Comparison of ENCODE assay signal across 11 cellular contexts in genomic region chr14:55028476-55028875, GRCh38. TPM values are rescaled to one million over a fixed set of nuclear protein-coding genes. Genes with fewer than 3 reads are reported as not detected.
DNase-seq lines count a peak whose midpoint lies in the region; ATAC-seq, FAIRE-seq and TF ChIP-seq lines count a peak whose summit lies in the region.
"Had no signal": no experiment of that assay in that cellular context is flagged by ENCODE, and none has a peak within 500 bp of the region (broad histone marks: within the 10 kb centered on the region; RNA-seq: fewer than 3 reads in every experiment).

No MANE protein-coding gene starts in this region.

- H3K27ac Mint-ChIP-seq in endodermal cell = no peak overlapping the region

- no peak for ATAC-seq in psoas muscle

- H3K27me3 Mint-ChIP-seq in endodermal cell (ENCODE audit: insufficient read depth) = no peaks in the 10 kb centered on the region

- POLR2A ChIA-PET in OCI-LY7 (lab: Charles Lee) = interaction anchor here (0.6 to 3.6 kb wide), 4 partner anchors 13 to 87 kb away, joined by 3 to 19 read pairs (median 14); no protein-coding TSS in a partner anchor

- H3K36me3 ChIP-seq in OCI-LY7 (ENCODE audit: insufficient read depth, low read length) = peaks cover 43% of the 10 kb centered on the region
- H3K36me3 ChIP-seq in endodermal cell (ENCODE audit: control insufficient read depth, insufficient read depth, low read length) = peaks cover 21% of the 10 kb centered on the region
- H3K36me3 ChIP-seq in psoas muscle (ENCODE audit: insufficient read depth in 1 of 2, low read depth in 1 of 2) = peaks cover 0 to 5% of the 10 kb centered on the region in 2 donors

- TF ChIP-seq CTCF in OCI-LY7 (conservative IDR thresholded peaks at IDR 0.05; ENCODE audit: low read length) (no peak), endodermal cell (conservative IDR thresholded peaks at IDR 0.05) (no peak), psoas muscle (IDR thresholded peaks at IDR 0.05) (no peak)

- no peaks in the 10 kb centered on the region for H3K9me3 Mint-ChIP-seq in endodermal cell

- intact Hi-C loops in OCI-LY7 (cut with micrococcal nuclease; ENCODE audit: unreplicated experiment) (no loop called here), psoas muscle (cut with DNase I) (no loop called here)

- BruUV-seq in OCI-LY7 (replicated peaks; lab: Mats Ljungman, UMichigan) = no TSS peak

- H3K36me3 Mint-ChIP-seq in endodermal cell (ENCODE audit: low read depth) = peaks cover 16% of the 10 kb centered on the region

- H3K4me2 ChIP-seq in OCI-LY7 (ENCODE audit: low read length) = peak overlapping the region; percentile 91

- H3K9me2 ChIP-seq in OCI-LY7 (ENCODE audit: insufficient read depth, low read length) = no peaks in the 10 kb centered on the region

- peaks cover 91% of the 10 kb centered on the region for H3K79me2 ChIP-seq in OCI-LY7 (ENCODE audit: insufficient read depth, low read depth, low read length)

- CTCF ChIA-PET in OCI-LY7 (lab: Charles Lee; ENCODE audit: unreplicated experiment) = no interaction called here

- H3K4me3 ChIP-seq in OCI-LY7 (ENCODE audit: low read depth, low read length, poor library complexity, severe bottlenecking) (peak overlapping the region; percentile 81), endodermal cell (ENCODE audit: low read length) (peak overlapping the region; percentile 92), psoas muscle (peak overlapping the region; percentile 79)

- H3K9me3 ChIP-seq in OCI-LY7 (ENCODE audit: low read length) (no peaks in the 10 kb centered on the region), endodermal cell (ENCODE audit: control insufficient read depth, low read length) (no peaks in the 10 kb centered on the region), psoas muscle (no peaks in the 10 kb centered on the region)
- H3K9me3 ChIP-seq: neutrophil, upper lobe of left lung had no signal

- peaks cover 55% of the 10 kb centered on the region for H3K4me1 Mint-ChIP-seq in endodermal cell

- DNase-seq in GM19239 (ENCODE audit: insufficient read length, low spot score) (no peak), OCI-LY7 (ENCODE audit: low spot score) (no peak), endodermal cell (no peak), psoas muscle (no peak), nucleus accumbens (lab: John Stamatoyannopoulos, UW) (no peak), DMS114 treated with DMSO at 0.1 percent for 48 hours (lab: John Stamatoyannopoulos, UW; ENCODE audit: unreplicated experiment) (no peak), DMS153 (lab: John Stamatoyannopoulos, UW) (no peak)
- DNase-seq: central memory CD4-positive, alpha-beta T cell; SIG-M5; upper lobe of left lung had no signal

- peak; percentile 23 for FAIRE-seq in GM19239 (lab: Jason Lieb, UNC)

- no peak overlapping the region for H2AFZ ChIP-seq in OCI-LY7 (ENCODE audit: low read length)

- H3K9ac ChIP-seq in endodermal cell (ENCODE audit: extremely low read depth, low read length, poor library complexity, severe bottlenecking) = peak overlapping the region; percentile 89

- H4K20me1 ChIP-seq in OCI-LY7 (ENCODE audit: insufficient read depth, low read length) = peaks cover 21% of the 10 kb centered on the region

- H3K27me3 ChIP-seq in endodermal cell (ENCODE audit: control insufficient read depth, insufficient read depth, low read length, poor library complexity, severe bottlenecking) (no peaks in the 10 kb centered on the region), psoas muscle (ENCODE audit: insufficient read depth in 3 of 3, low read length in 2 of 3) (no peaks in the 10 kb centered on the region)
- H3K27me3 ChIP-seq: neutrophil, upper lobe of left lung had no signal

- WGBS in endodermal cell (ENCODE audit: insufficient coverage in 1 of 2, insufficient read length in 1 of 2), 2 experiments = 66 to 71% methylated on average over 3 to 4 of the region's 4 CpGs
- 59 to 65% (median 59%) methylated on average over 4 of the region's 4 CpGs for WGBS in psoas muscle, 3 donors

- peaks cover 37% of the 10 kb centered on the region for H3K4me1 ChIP-seq in OCI-LY7 (ENCODE audit: insufficient read depth, low read length, poor library complexity, severe bottlenecking)
- H3K4me1 ChIP-seq in endodermal cell (ENCODE audit: control insufficient read depth, insufficient read depth, low read length) = peaks cover 3% of the 10 kb centered on the region
- H3K4me1 ChIP-seq in psoas muscle = peaks cover 22% of the 10 kb centered on the region

- peak overlapping the region; percentile 90 for H3K4me3 Mint-ChIP-seq in endodermal cell

- H3K27ac ChIP-seq in OCI-LY7 (ENCODE audit: low read depth, low read length, poor library complexity, severe bottlenecking) (peak overlapping the region; percentile 75), endodermal cell (ENCODE audit: low read depth, low read length) (no peak overlapping the region), psoas muscle (no peak overlapping the region)

RNA-seq across cellular contexts. Expression of gene SOCS4, which starts 1.4 kb away (rescaled TPM):
- total RNA-seq in OCI-LY7 (2014; rRNA removed; shearing (Covaris generic)) = 18.5 and 23.0 TPM in 2 replicates
- total RNA-seq in OCI-LY7 (2022) (33.4 and 37.3 TPM in 2 replicates), endodermal cell (10 to 100 TPM; 28.0 to 32.0 TPM), psoas muscle (10 to 100 TPM in 3 of 4 donors, 1 to 10 TPM in 1; 9.7 to 17.0 (median 13.2) TPM)
- polyA plus RNA-seq in endodermal cell (2013, experiment 1 of 2) = 18.8 TPM
- 18.8 TPM for polyA plus RNA-seq in endodermal cell (2013, experiment 2 of 2)
- 10 to 100 TPM in 1 of 3 donors, 1 to 10 TPM in 2; 4.1 to 23.7 (median 6.1) TPM for polyA plus RNA-seq in psoas muscle

RNA-seq across cellular contexts. Expression of gene WDHD1, which starts 1.6 kb away (rescaled TPM):
- 33.5 and 42.6 TPM in 2 replicates for total RNA-seq in OCI-LY7 (2014; rRNA removed; shearing (Covaris generic))
- total RNA-seq in OCI-LY7 (2022) (56.3 and 60.3 TPM in 2 replicates), endodermal cell (10 to 100 TPM; 63.4 to 99.3 TPM), psoas muscle (1 to 10 TPM in 2 of 4 donors, under 1 TPM in 2; 0.86 to 2.0 (median 0.99) TPM)
- 34.0 TPM for polyA plus RNA-seq in endodermal cell (2013, experiment 1 of 2)
- 31.7 TPM for polyA plus RNA-seq in endodermal cell (2013, experiment 2 of 2)
- 1 to 10 TPM in 1 of 3 donors, under 1 TPM in 2; 0.55 to 1.2 (median 0.95) TPM for polyA plus RNA-seq in psoas muscle

RNA-seq across cellular contexts. Expression of gene MAPK1IP1L, which starts 23.0 kb away (rescaled TPM):
- 24.6 and 27.9 TPM in 2 replicates for total RNA-seq in OCI-LY7 (2014; rRNA removed; shearing (Covaris generic))
- total RNA-seq in OCI-LY7 (2022) = 92.2 and 94.8 TPM in 2 replicates
- total RNA-seq in endodermal cell = 100 to 1,000 TPM; 122 to 153 TPM
- polyA plus RNA-seq in endodermal cell (2013, experiment 1 of 2) = 124 TPM
- polyA plus RNA-seq in endodermal cell (2013, experiment 2 of 2) = 111 TPM
- 10 to 100 TPM; 34.1 to 60.1 (median 56.3) TPM for total RNA-seq in psoas muscle
- polyA plus RNA-seq in psoas muscle = 10 to 100 TPM; 17.6 to 46.2 (median 33.5) TPM

Comparison
In these comparisons a context has a peak if more than half of its experiments do, and no peak if none do; other contexts are left out.
1. RNA of gene WDHD1, which starts 1.6 kb away (total RNA-seq): 63.4 to 99.3 TPM in endodermal cell and 33.5 to 60.3 TPM in OCI-LY7; 0.86 to 2.0 TPM in psoas muscle; every median in the first group is over 10 times any median in the second.
2. Peak in every context shown above with its lines, with median percentiles within 50 percentile points of each other: H3K4me3 ChIP-seq.